ENCODE assay signal across 8 cellular contexts in the genomic region with DNA sequence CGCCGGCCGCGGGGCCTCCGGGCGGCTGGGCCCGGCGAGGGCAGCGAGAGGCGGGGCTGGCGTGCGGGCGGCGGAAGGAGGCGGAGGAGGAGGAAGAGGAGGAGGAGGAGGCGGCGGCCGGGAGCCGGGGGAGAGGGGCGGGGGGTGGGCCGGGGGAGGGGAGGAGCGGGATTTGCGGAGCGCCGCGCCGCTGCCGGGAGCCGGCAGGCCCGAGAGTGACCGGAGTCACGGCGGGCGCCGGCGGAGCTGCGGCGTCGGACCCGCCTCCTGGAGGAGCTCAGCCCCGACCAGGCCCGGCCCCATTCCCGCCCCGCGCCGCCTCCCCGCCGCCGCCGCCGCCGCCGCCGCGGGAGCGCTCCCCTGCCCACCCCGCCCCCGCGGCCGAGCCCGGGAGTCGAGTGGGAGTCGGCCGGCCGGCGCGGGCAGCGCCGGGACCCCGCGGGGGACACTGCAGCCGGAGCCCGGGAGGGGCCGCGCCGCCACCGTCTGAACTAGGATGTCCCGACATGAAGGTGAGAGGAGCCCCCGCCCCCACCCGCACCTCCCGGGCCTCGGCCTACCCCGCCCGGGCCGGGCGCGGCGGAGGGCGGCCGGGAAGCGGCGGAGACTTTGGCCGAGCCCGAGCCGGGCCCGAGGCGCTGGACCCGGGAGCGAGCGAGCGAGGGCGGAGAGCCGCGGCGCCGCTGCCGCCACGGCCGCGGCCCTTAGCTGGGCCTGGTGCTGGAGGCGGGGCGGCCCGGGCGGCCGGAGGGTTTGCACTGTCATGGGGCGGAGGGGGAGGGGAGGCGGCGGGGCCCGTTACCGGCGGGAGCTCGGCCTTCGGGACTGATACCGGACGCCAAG. TPM values are rescaled to one million over a fixed set of nuclear protein-coding genes. Genes with fewer than 3 reads are reported as not detected.
DNase-seq lines count a peak whose midpoint lies in the region; ATAC-seq and TF ChIP-seq lines count a peak whose summit lies in the region.

Gene KCMF1 (plus strand): TSS at position 206 of the 843 bp plus-strand sequence. CDS start 291 bp downstream, at position 497.

- H3K27me3 ChIP-seq in dorsolateral prefrontal cortex, result no peaks in the 10 kb centered on the region

- H3K4me1 Mint-ChIP-seq in activated CD8-positive, alpha-beta T cell treated with anti-CD3 and anti-CD28 coated beads for 36 hours (ENCODE audit: low read depth), result peaks cover 37% of the 10 kb centered on the region

- no peak for TF ChIP-seq POLR2A in lower leg skin (IDR thresholded peaks at IDR 0.05)

- POLR2A ChIA-PET in activated CD8-positive, alpha-beta T cell treated with anti-CD3 and anti-CD28 coated beads for 36 hours (lab: Charles Lee), result interaction anchor here (0.6 to 5.2 kb wide), 15 partner anchors 11 to 100 kb away, joined by 3 to 45 read pairs (median 6); no protein-coding TSS in a partner anchor

- no peak for TF ChIP-seq CTCF in activated CD8-positive, alpha-beta T cell treated with anti-CD3 and anti-CD28 coated beads for 36 hours (IDR thresholded peaks at IDR 0.05)
- TF ChIP-seq CTCF in dorsolateral prefrontal cortex (IDR thresholded peaks at IDR 0.05 in 54 of 56, conservative IDR thresholded peaks at IDR 0.05 in 2 of 56; ENCODE audit: low read depth in 1 of 56, partially characterized antibody in 56 of 56) (no peak), lower leg skin (IDR thresholded peaks at IDR 0.05) (no peak)

- H3K9me3 Mint-ChIP-seq in activated CD8-positive, alpha-beta T cell treated with anti-CD3 and anti-CD28 coated beads for 36 hours, result no peaks in the 10 kb centered on the region

- H3K27ac Mint-ChIP-seq in activated CD8-positive, alpha-beta T cell treated with anti-CD3 and anti-CD28 coated beads for 36 hours, result peak within 1 kb of the TSS; percentile 100

- ATAC-seq in GM18502 (IDR thresholded peaks at IDR 0.05; ENCODE audit: poor library complexity, unreplicated experiment), result peak; percentile 58
- ATAC-seq in HG02943 (IDR thresholded peaks at IDR 0.05; ENCODE audit: low read depth, unreplicated experiment), result peak; percentile 39
- peak; percentile 67 for ATAC-seq in activated CD8-positive, alpha-beta T cell treated with anti-CD3 and anti-CD28 coated beads for 36 hours

- intact Hi-C loops in activated CD8-positive, alpha-beta T cell treated with anti-CD3 and anti-CD28 coated beads for 36 hours (cut with micrococcal nuclease), result loop anchor here (5.0 kb wide), 2 partner anchors 34 to 41 kb away; no protein-coding TSS in a partner anchor
- intact Hi-C loops in dorsolateral prefrontal cortex (cut with DNase I) (loop anchor here in 1 of 2 donors (2.0 kb wide), 2 partner anchors 44 to 512 kb away; partner anchors contain the start of gene SUCLG1), lower leg skin (cut with DNase I; ENCODE audit: low total_unique reads) (no loop called here)

- H3K4me3 ChIP-seq in dorsolateral prefrontal cortex (peak within 1 kb of the TSS; percentile 62 to 94 (median 86)), lower leg skin (ENCODE audit: low read depth, poor library complexity, severe bottlenecking) (peak within 1 kb of the TSS; percentile 67)

- no peaks in the 10 kb centered on the region for H3K27me3 Mint-ChIP-seq in activated CD8-positive, alpha-beta T cell treated with anti-CD3 and anti-CD28 coated beads for 36 hours

- peak within 1 kb of the TSS; percentile 99 for H3K4me3 Mint-ChIP-seq in activated CD8-positive, alpha-beta T cell treated with anti-CD3 and anti-CD28 coated beads for 36 hours

- H3K27ac ChIP-seq in dorsolateral prefrontal cortex, result peak within 1 kb of the TSS; percentile 62 to 97 (median 92)

- peaks cover 45% of the 10 kb centered on the region for H3K36me3 Mint-ChIP-seq in activated CD8-positive, alpha-beta T cell treated with anti-CD3 and anti-CD28 coated beads for 36 hours (ENCODE audit: low read depth)

- CTCF ChIA-PET in activated CD8-positive, alpha-beta T cell treated with anti-CD3 and anti-CD28 coated beads for 36 hours (lab: Charles Lee), result interaction anchor here (0.6 to 4.3 kb wide), 5 partner anchors 15 to 46 kb away, joined by 3 to 21 read pairs (median 13); no protein-coding TSS in a partner anchor

- DNase-seq in 8988T, result peak; percentile 88
- peak; percentile 28 for DNase-seq in NCI-H446 treated with DMSO at 0.1 percent for 48 hours (lab: John Stamatoyannopoulos, UW)
- DNase-seq in activated CD8-positive, alpha-beta T cell treated with anti-CD3 and anti-CD28 coated beads for 36 hours, result peak; percentile 70
- DNase-seq in dorsolateral prefrontal cortex, result peak; percentile 20 to 77 (median 52)
- peak; percentile 36 to 95 for DNase-seq in lower leg skin (ENCODE audit: low spot score in 2 of 2)
- peak; percentile 77 to 78 for DNase-seq in stimulated activated CD4-positive, alpha-beta T cell treated with anti-CD3 and anti-CD28 coated beads, Interleukin-4, amount 100 ng/mL, for 4 hours

- WGBS in lower leg skin, 2 donors, result 0 to 10% methylated on average over 2 to 18 of the region's 125 CpGs

RNA-seq across cellular contexts. Expression of gene KCMF1, which starts in this region (rescaled TPM):
- 100 to 1,000 TPM; 101 to 105 TPM for total RNA-seq in activated CD8-positive, alpha-beta T cell treated with anti-CD3 and anti-CD28 coated beads for 36 hours
- 10 to 100 TPM; 43.1 to 97.7 (median 72.5) TPM for total RNA-seq in dorsolateral prefrontal cortex
- total RNA-seq in lower leg skin, result 10 to 100 TPM; 35.2 to 51.7 (median 39.9) TPM

Comparison
In these comparisons a context has a peak if more than half of its experiments do, and no peak if none do; other contexts are left out.
1. Peak in every context shown above with its lines: DNase-seq, ATAC-seq, H3K4me3 ChIP-seq and H3K27ac ChIP-seq.
2. DNase-seq: peak in every context shown above with its lines; median percentile 88 in 8988T; 78 in stimulated activated CD4-positive, alpha-beta T cell treated with anti-CD3 and anti-CD28 coated beads, Interleukin-4, amount 100 ng/mL, for 4 hours; 70 in activated CD8-positive, alpha-beta T cell treated with anti-CD3 and anti-CD28 coated beads for 36 hours; 66 in lower leg skin; 52 in dorsolateral prefrontal cortex; 28 in NCI-H446 treated with DMSO at 0.1 percent for 48 hours.